Comparison of ENCODE assay signal across 14 cellular contexts in the genomic region with DNA sequence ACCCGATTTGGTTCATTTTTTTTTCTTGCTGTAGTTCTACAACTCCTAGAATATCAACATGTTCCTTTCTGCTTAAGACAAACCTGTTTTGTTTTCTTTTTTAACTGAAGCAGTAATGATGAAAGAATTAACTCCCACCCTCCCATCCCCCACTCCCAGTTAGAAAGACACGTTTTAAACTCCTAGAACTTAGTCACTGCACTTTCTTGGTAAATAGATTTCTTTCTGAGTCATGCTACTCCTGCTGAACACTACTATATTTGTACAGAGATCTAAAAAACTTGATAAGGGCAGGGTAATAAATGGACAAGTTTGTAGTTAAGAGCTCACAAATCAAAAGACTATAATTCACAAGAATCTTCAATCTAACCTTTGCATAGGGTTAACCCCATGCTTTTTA.
A peak's percentile ranks its signal among the peaks of the same experiment; 100 is the strongest.
DNase-seq lines count a peak whose midpoint lies in the region; TF ChIP-seq lines count a peak whose summit lies in the region.
"Had no signal": no experiment of that assay in that cellular context is flagged by ENCODE, and none has a peak within 500 bp of the region (broad histone marks: within the 10 kb centered on the region; RNA-seq: fewer than 3 reads in every experiment).

No MANE protein-coding gene starts in this region.

- H3F3A ChIP-seq in GM23248 (ENCODE audit: insufficient read depth) (no peaks in the 10 kb centered on the region), smooth muscle cell (ENCODE audit: low read depth) (no peaks in the 10 kb centered on the region)

- WGBS in GM23248 (ENCODE audit: low coverage in 1 of 2, low lambda C conversion rate in 2 of 2, missing lambda C conversion rate in 2 of 2), 2 experiments: 13 to 30% methylated on average over 2 of the region's 2 CpGs
- 41% methylated on average over 2 of the region's 2 CpGs for WGBS in smooth muscle cell (ENCODE audit: low lambda C conversion rate)

- H3K79me2 ChIP-seq in GM23248 (ENCODE audit: insufficient read depth): no peaks in the 10 kb centered on the region
- no peaks in the 10 kb centered on the region for H3K79me2 ChIP-seq in smooth muscle cell (ENCODE audit: low read depth)

- H3K36me3 ChIP-seq in GM23248 (ENCODE audit: low read depth) (no peaks in the 10 kb centered on the region), smooth muscle cell (ENCODE audit: low read depth) (no peaks in the 10 kb centered on the region)
- H3K36me3 ChIP-seq: vagina had no signal

- DNase-seq in GM23248 (peak; percentile 77), RKO (ENCODE audit: low spot score) (peak; percentile 24), fibroblast of the aortic adventitia (ENCODE audit: low read depth) (peak; percentile 66), smooth muscle cell (lab: John Stamatoyannopoulos, UW; ENCODE audit: unreplicated experiment) (no peak), NCI-H510A treated with DMSO at 0.1 percent for 48 hours (lab: John Stamatoyannopoulos, UW) (no peak), NCI-H1436 (lab: John Stamatoyannopoulos, UW) (no peak)
- DNase-seq in activated T-cell treated with anti-CD3 and anti-CD28 coated beads, Interleukin-2, amount 50 U/mL, for 1 hour: no peak
- DNase-seq: activated CD4-positive, alpha-beta T cell treated with anti-CD3 and anti-CD28 coated beads for 48 hours; activated naive CD4-positive, alpha-beta T cell treated with Interleukin-2 at 50 U/mL for 16 hours; cortex of kidney; NCI-H2107; right cardiac atrium; SHP77 had no signal

- H3K27ac ChIP-seq in GM23248 (no peak overlapping the region), smooth muscle cell (ENCODE audit: low read depth) (peak overlapping the region; percentile 70)
- H3K27ac ChIP-seq: vagina had no signal

- in situ Hi-C loops in GM23248 (cut with MboI): no loop called here

- TF ChIP-seq CTCF in fibroblast of the aortic adventitia (IDR thresholded peaks at IDR 0.05; ENCODE audit: insufficient read depth, low read length) (no peak), smooth muscle cell (IDR thresholded peaks at IDR 0.05; ENCODE audit: borderline replicate concordance, insufficient read depth, poor library complexity, severe bottlenecking) (no peak)

- H3K4me1 ChIP-seq in GM23248 (ENCODE audit: insufficient read depth) (peaks cover 10% of the 10 kb centered on the region), smooth muscle cell (ENCODE audit: low read depth) (peaks cover 21% of the 10 kb centered on the region)
- H3K4me1 ChIP-seq: vagina had no signal

- H4K20me1 ChIP-seq in GM23248 (ENCODE audit: insufficient read depth) (no peaks in the 10 kb centered on the region), smooth muscle cell (ENCODE audit: low read depth) (no peaks in the 10 kb centered on the region)

- H3K9me2 ChIP-seq in GM23248 (ENCODE audit: insufficient read depth): no peaks in the 10 kb centered on the region; the same call in 1 of the 2 replicates

- H2AFZ ChIP-seq in GM23248 (no peak overlapping the region), smooth muscle cell (ENCODE audit: low read depth) (no peak overlapping the region)

- H3K27me3 ChIP-seq in GM23248 (replicated peaks; ENCODE audit: insufficient read depth): no peaks in the 10 kb centered on the region
- peaks cover 6% of the 10 kb centered on the region for H3K27me3 ChIP-seq in smooth muscle cell (ENCODE audit: low read depth)
- H3K27me3 ChIP-seq: vagina had no signal

- no peak overlapping the region for H3K4me3 ChIP-seq in GM23248
- H3K4me3 ChIP-seq in fibroblast of the aortic adventitia (ENCODE audit: low read depth, low read length): no peak overlapping the region
- H3K4me3 ChIP-seq in smooth muscle cell: no peak overlapping the region
- H3K4me3 ChIP-seq: vagina had no signal

- no peaks in the 10 kb centered on the region for H3K9me3 ChIP-seq in GM23248 (ENCODE audit: low read depth)
- H3K9me3 ChIP-seq in smooth muscle cell (replicated peaks; ENCODE audit: low read depth): no peaks in the 10 kb centered on the region
- H3K9me3 ChIP-seq: vagina had no signal

- H3K4me2 ChIP-seq in GM23248 (ENCODE audit: unreplicated experiment): no peak overlapping the region
- H3K4me2 ChIP-seq in smooth muscle cell: peak overlapping the region; percentile 40

- H3K9ac ChIP-seq in GM23248 (no peak overlapping the region), smooth muscle cell (ENCODE audit: low read depth) (no peak overlapping the region)

Comparison
In these comparisons a context has a peak if more than half of its experiments do, and no peak if none do; other contexts are left out.
1. DNase-seq: peak in GM23248 (single experiment), RKO (single experiment) and fibroblast of the aortic adventitia (single experiment); none in smooth muscle cell (single experiment), NCI-H510A treated with DMSO at 0.1 percent for 48 hours (single experiment), activated T-cell treated with anti-CD3 and anti-CD28 coated beads, Interleukin-2, amount 50 U/mL, for 1 hour (single experiment) and NCI-H1436 (single experiment).